19 cellular contexts compared by ENCODE assay signal in the genomic region with DNA sequence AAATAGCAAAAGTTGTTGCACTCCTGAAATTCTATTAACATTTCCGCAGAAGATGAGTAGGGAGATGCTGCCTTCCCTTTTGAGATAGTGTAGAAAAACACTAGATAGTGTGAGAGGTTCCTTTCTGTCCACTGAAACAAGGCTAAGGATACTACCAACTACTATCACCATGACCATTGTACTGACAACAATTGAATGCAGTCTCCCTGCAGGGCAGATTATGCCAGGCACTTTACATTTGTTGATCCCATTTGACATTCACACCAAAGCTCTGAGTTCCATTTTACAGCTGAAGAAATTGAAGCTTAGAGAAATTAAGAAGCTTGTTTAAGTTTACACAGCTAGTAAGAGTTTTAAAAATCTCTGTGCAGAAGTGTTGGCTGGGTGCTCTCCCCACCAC. TPM values are rescaled to one million over a fixed set of nuclear protein-coding genes. Genes with fewer than 3 reads are reported as not detected.
"Had no signal": no experiment of that assay in that cellular context is flagged by ENCODE, and none has a peak within 500 bp of the region (broad histone marks: within the 10 kb centered on the region; RNA-seq: fewer than 3 reads in every experiment).

No MANE protein-coding gene starts in this region.

- H3K36me3 ChIP-seq: esophagus squamous epithelium, left lung, lower lobe of right lung, ovary, uterus had no signal

- DNase-seq: effector memory CD8-positive, alpha-beta T cell; esophagus squamous epithelium; foreskin fibroblast; islet precursor cell; left lung; lower lobe of right lung; mesenchymal stem cell; naive B cell; nucleus accumbens; ovary; right cardiac atrium; small intestine; stimulated activated CD4-positive, alpha-beta T cell treated with anti-CD3 and anti-CD28 coated beads, Interleukin-2, amount 100 ng/mL, for 48 hours; stimulated activated naive CD4-positive, alpha-beta T cell treated with Interleukin-2 at 50 U/mL for 16 hours; trophoblast cell; uterus had no signal

- H3K4me3 ChIP-seq: esophagus squamous epithelium, left lung, lower lobe of right lung, ovary, uterus had no signal

- H3K27ac Mint-ChIP-seq: dendritic cell treated with granulocyte-macrophage colony-stimulating factor and Interleukin-4, amounts not matched to agents 40 ng/mL and 50 ng/mL, for 4 days; naive B cell had no signal

- H3K27me3 Mint-ChIP-seq: dendritic cell treated with granulocyte-macrophage colony-stimulating factor and Interleukin-4, amounts not matched to agents 40 ng/mL and 50 ng/mL, for 4 days had no signal

- H3K27me3 ChIP-seq: esophagus squamous epithelium, left lung, ovary, uterus had no signal

- H3K4me1 Mint-ChIP-seq: naive B cell, neural crest cell had no signal

- H3K4me1 ChIP-seq: esophagus squamous epithelium, left lung, lower lobe of right lung, uterus had no signal

- H3K9me3 ChIP-seq: esophagus squamous epithelium, lower lobe of right lung, ovary, uterus had no signal

- H3K27ac ChIP-seq: esophagus squamous epithelium, left lung, lower lobe of right lung, ovary, uterus had no signal

- ATAC-seq: effector memory CD8-positive, alpha-beta T cell; left lung; lower lobe of right lung; right cardiac atrium had no signal

- H3K4me3 Mint-ChIP-seq: dendritic cell treated with granulocyte-macrophage colony-stimulating factor and Interleukin-4, amounts not matched to agents 40 ng/mL and 50 ng/mL, for 4 days; effector memory CD8-positive, alpha-beta T cell; naive B cell; neural crest cell had no signal

RNA-seq across cellular contexts. Expression of a gene that starts 55.0 kb away (rescaled TPM):
- total RNA-seq: epithelial cell of proximal tubule, neural crest cell had no signal
